ENCODE assay signal across 8 cellular contexts in genomic region chr16:21501223-21501868, GRCh38.
DNase-seq lines count a peak whose midpoint lies in the region; ATAC-seq and TF ChIP-seq lines count a peak whose summit lies in the region.
"Not testable (repeated sequence)": the region's sequence is repeated elsewhere in the genome, so short reads cannot be mapped to it uniquely, and the experiment has no call there.

No MANE protein-coding gene starts in this region.

- intact Hi-C loops in mammary epithelial cell (cut with micrococcal nuclease); gastrocnemius medialis (cut with DNase I; ENCODE audit: low total_unique reads); upper lobe of right lung (cut with DNase I): not testable (repeated sequence)

- H3K9ac ChIP-seq in mammary epithelial cell (ENCODE audit: insufficient read depth, low read length), result peak overlapping the region; percentile 45
- H3K9ac ChIP-seq in iPS-20b (ENCODE audit: low read depth, low read length), result not testable (repeated sequence)

- H3K79me2 ChIP-seq in mammary epithelial cell (ENCODE audit: insufficient read depth, low read length), result peaks cover 50% of the 10 kb centered on the region

- CTCF ChIA-PET in mammary epithelial cell (lab: Charles Lee; ENCODE audit: low non-redundant PET), result not testable (repeated sequence)

- ATAC-seq in GM18870 (IDR thresholded peaks at IDR 0.05; ENCODE audit: unreplicated experiment) (peak; percentile 20), HG02970 (IDR thresholded peaks at IDR 0.05; ENCODE audit: low FRiP score, unreplicated experiment) (peak; percentile 37), gastrocnemius medialis (peak; percentile 23 to 29), upper lobe of right lung (peak; percentile 84)

- peak overlapping the region; percentile 99 for H3K4me2 ChIP-seq in mammary epithelial cell (ENCODE audit: insufficient read depth, low read depth, low read length)

- not testable (repeated sequence) for H3K27me3 ChIP-seq in mammary epithelial cell (ENCODE audit: insufficient read depth, low read length); iPS-20b (ENCODE audit: insufficient read depth, low read length); gastrocnemius medialis; upper lobe of right lung

- not testable (repeated sequence) for H2AFZ ChIP-seq in mammary epithelial cell (ENCODE audit: low read depth, low read length)

- H3K4me3 ChIP-seq in mammary epithelial cell (replicated peaks in 1 of 3; ENCODE audit: insufficient read depth in 1 of 3, low read depth in 2 of 3, low read length in 3 of 3), result peak overlapping the region; percentile 75 to 91 (median 79)
- peak overlapping the region; percentile 73; the same call in 1 of the 2 replicates for H3K4me3 ChIP-seq in iPS-20b (ENCODE audit: low read length)
- H3K4me3 ChIP-seq in gastrocnemius medialis, result peak overlapping the region; percentile 81 to 98 (median 92)
- H3K4me3 ChIP-seq in upper lobe of right lung, result peak overlapping the region; percentile 98

- in situ Hi-C loops in mammary epithelial cell (cut with MboI; ENCODE audit: low sequenced_read_pairs in 2 of 2); gastrocnemius medialis (cut with MboI; ENCODE audit: low sequenced_read_pairs in 4 of 4): not testable (repeated sequence)

- not testable (repeated sequence) for H3K9me3 ChIP-seq in mammary epithelial cell (replicated peaks; ENCODE audit: insufficient read depth, low read length); iPS-20b (ENCODE audit: insufficient read depth, low read depth, low read length); gastrocnemius medialis; upper lobe of right lung

- H3K4me1 ChIP-seq in mammary epithelial cell (ENCODE audit: insufficient read depth, low read length); iPS-20b (ENCODE audit: insufficient read depth, low read length): not testable (repeated sequence)
- H3K4me1 ChIP-seq in gastrocnemius medialis (peaks cover 21 to 23% of the 10 kb centered on the region in 2 donors), upper lobe of right lung (peaks cover 11% of the 10 kb centered on the region)

- WGBS in mammary epithelial cell (ENCODE audit: low coverage, missing lambda C conversion rate), result 5% methylated on average over 4 of the region's 51 CpGs

- not testable (repeated sequence) for TF ChIP-seq CTCF in mammary epithelial cell (conservative IDR thresholded peaks at IDR 0.05 in 1 of 2, IDR thresholded peaks at IDR 0.05 in 1 of 2; ENCODE audit: extremely low read depth in 1 of 2, insufficient read depth in 1 of 2, low read depth in 1 of 2, low read length in 2 of 2); gastrocnemius medialis (IDR thresholded peaks at IDR 0.05 in 4 of 5, conservative IDR thresholded peaks at IDR 0.05 in 1 of 5); upper lobe of right lung (IDR thresholded peaks at IDR 0.05)

- not testable (repeated sequence) for TF ChIP-seq POLR2A in gastrocnemius medialis (IDR thresholded peaks at IDR 0.05)

- not testable (repeated sequence) for H4K20me1 ChIP-seq in mammary epithelial cell (ENCODE audit: insufficient read depth, low read length)

- H3K27ac ChIP-seq in mammary epithelial cell (ENCODE audit: insufficient read depth, low read depth, low read length) (peak overlapping the region; percentile 50), gastrocnemius medialis (peak overlapping the region; percentile 93 to 100 (median 96)), upper lobe of right lung (peak overlapping the region; percentile 92)
- not testable (repeated sequence) for H3K27ac ChIP-seq in iPS-20b (ENCODE audit: low read length)

- dilution Hi-C loops in mammary epithelial cell (cut with HindIII; ENCODE audit: low sequenced_read_pairs), result not testable (repeated sequence)

- DNase-seq in NCI-H2029 (lab: John Stamatoyannopoulos, UW) (peak; percentile 48), mammary epithelial cell (peak; percentile 78), gastrocnemius medialis (peak; percentile 9 to 60), upper lobe of right lung (peak; percentile 89)
- peak; percentile 68 to 70 for DNase-seq in activated CD4-positive, alpha-beta T cell treated with anti-CD3 and anti-CD28 coated beads for 4 hours

- not testable (repeated sequence) for H3K36me3 ChIP-seq in mammary epithelial cell (ENCODE audit: insufficient read depth, low read length); iPS-20b (ENCODE audit: insufficient read depth, low read depth, low read length); gastrocnemius medialis; upper lobe of right lung

- not testable (repeated sequence) for BruUV-seq in mammary epithelial cell (replicated peaks; lab: Mats Ljungman, UMichigan)

Comparison
In these comparisons a context has a peak if more than half of its experiments do, and no peak if none do; other contexts are left out.
1. ATAC-seq: peak in every context shown above with its lines; median percentile 84 in upper lobe of right lung; 37 in HG02970; 26 in gastrocnemius medialis; 20 in GM18870.
2. DNase-seq: peak in every context shown above with its lines; median percentile 89 in upper lobe of right lung; 78 in mammary epithelial cell; 69 in activated CD4-positive, alpha-beta T cell treated with anti-CD3 and anti-CD28 coated beads for 4 hours; 48 in NCI-H2029; 34 in gastrocnemius medialis.